Comparison of ENCODE assay signal across 9 cellular contexts in genomic region chr2:66576381-66577330, GRCh38.
DNase-seq lines count a peak whose midpoint lies in the region; ATAC-seq and TF ChIP-seq lines count a peak whose summit lies in the region.
"Had no signal": no experiment of that assay in that cellular context is flagged by ENCODE, and none has a peak within 500 bp of the region (broad histone marks: within the 10 kb centered on the region; RNA-seq: fewer than 3 reads in every experiment).

No MANE protein-coding gene starts in this region.

- no peak for ATAC-seq in GM18873 (IDR thresholded peaks at IDR 0.05; ENCODE audit: low FRiP score, unreplicated experiment)
- no peak for ATAC-seq in HG02678 (IDR thresholded peaks at IDR 0.05; ENCODE audit: unreplicated experiment)

- H3K9me3 ChIP-seq in esophagus muscularis mucosa (no peaks in the 10 kb centered on the region), neural cell (ENCODE audit: low read length) (no peaks in the 10 kb centered on the region)

- no peaks in the 10 kb centered on the region for H3K79me2 ChIP-seq in neural cell (replicated peaks; ENCODE audit: insufficient read depth, low read length)

- TF ChIP-seq EP300 in esophagus muscularis mucosa (IDR thresholded peaks at IDR 0.05) (no peak), neural cell (conservative IDR thresholded peaks at IDR 0.05; ENCODE audit: poor library complexity, severe bottlenecking) (no peak)

- TF ChIP-seq POLR2A in esophagus muscularis mucosa (IDR thresholded peaks at IDR 0.05; ENCODE audit: low read depth) = no peak

- WGBS in esophagus muscularis mucosa = 8% methylated on average over 39 of the region's 45 CpGs

- H3K27me3 ChIP-seq in esophagus muscularis mucosa = peaks cover 0 to 38% (median 4%) of the 10 kb centered on the region in 4 donors
- H3K27me3 ChIP-seq in neural cell (ENCODE audit: insufficient read depth, low read depth, low read length) = peaks cover 62% of the 10 kb centered on the region

- peak overlapping the region; percentile 95 to 98 (median 97) for H3K27ac ChIP-seq in esophagus muscularis mucosa (replicated peaks in 1 of 4)
- H3K27ac ChIP-seq in neural cell (ENCODE audit: low read length) = no peak overlapping the region

- H3K4me3 ChIP-seq in AG04449 (ENCODE audit: low read depth, low read length) (peak overlapping the region; percentile 60), esophagus muscularis mucosa (peak overlapping the region; percentile 65 to 73 (median 68)), neural cell (ENCODE audit: low read length) (peak overlapping the region; percentile 65)

- peaks cover 24 to 90% (median 70%) of the 10 kb centered on the region in 4 donors for H3K4me1 ChIP-seq in esophagus muscularis mucosa

- CTCF ChIA-PET in AG04449 (lab: Yijun Ruan, JAX) = interaction anchor here (0.8 to 6.7 kb wide), 10 partner anchors 125 to 1455 kb away, joined by 3 to 62 read pairs (median 5); partner anchors contain the start of gene MEIS1

- POLR2A ChIA-PET in AG04449 (lab: Yijun Ruan, JAX) = interaction anchor here (0.6 to 2.7 kb wide), 3 partner anchors 82 to 142 kb away, joined by 3 to 13 read pairs (median 3); partner anchors contain the start of gene MEIS1

- peaks cover 4% of the 10 kb centered on the region for H3F3A ChIP-seq in neural cell (ENCODE audit: insufficient read depth, low read length, poor library complexity, severe bottlenecking)

- no peaks in the 10 kb centered on the region for H4K20me1 ChIP-seq in neural cell (ENCODE audit: insufficient read depth)

- intact Hi-C loops in esophagus muscularis mucosa (cut with DNase I) = loop anchor here (5.0 to 10.0 kb wide), 4 partner anchors 748 to 1266 kb away; partner anchors contain the start of gene ETAA1

- no peaks in the 10 kb centered on the region for H3K9me2 ChIP-seq in neural cell (ENCODE audit: insufficient read depth, low read length)

- no peak for DNase-seq in AG04449 (ENCODE audit: low read depth, low spot score)
- DNase-seq in NCI-H2227 treated with DMSO at 0.1 percent for 48 hours (lab: John Stamatoyannopoulos, UW) = peak; percentile 48
- no peak for DNase-seq in esophagus muscularis mucosa (ENCODE audit: extremely low spot score)
- DNase-seq in iPS-NIHi7 (ENCODE audit: extremely low spot score) = no peak
- DNase-seq in T-helper 2 cell = no peak
- DNase-seq: DND-41 had no signal

- TF ChIP-seq CTCF in AG04449 (IDR thresholded peaks at IDR 0.05; ENCODE audit: insufficient read depth, low read length, missing control alignments) (no peak), esophagus muscularis mucosa (IDR thresholded peaks at IDR 0.05) (no peak), neural cell (IDR thresholded peaks at IDR 0.05; ENCODE audit: poor library complexity, severe bottlenecking) (no peak)

- H3K9ac ChIP-seq in neural cell (ENCODE audit: low read length) = no peak overlapping the region

- peaks cover 0 to 7% (median 3%) of the 10 kb centered on the region in 4 donors for H3K36me3 ChIP-seq in esophagus muscularis mucosa
- H3K36me3 ChIP-seq in neural cell (ENCODE audit: insufficient read depth, low read length) = no peaks in the 10 kb centered on the region

- no peak for TF ChIP-seq RAD21 in neural cell (conservative IDR thresholded peaks at IDR 0.05)

- H2AFZ ChIP-seq in neural cell (ENCODE audit: low read depth, low read length) = no peak overlapping the region

- no peak overlapping the region for H3K4me2 ChIP-seq in neural cell (ENCODE audit: low read length)

TF ChIP-seq in neural cell, 6 proteins besides CTCF, POLR2A, EP300 and RAD21:
- TF ChIP-seq TAF1 (IDR thresholded peaks at IDR 0.05; ENCODE audit: low read depth) = no peak
- TF ChIP-seq MXI1 (conservative IDR thresholded peaks at IDR 0.05; ENCODE audit: poor library complexity, severe bottlenecking) = no peak
- no peak for TF ChIP-seq POLR2AphosphoS5 (IDR thresholded peaks at IDR 0.05)
- no peak for TF ChIP-seq SMC3 (conservative IDR thresholded peaks at IDR 0.05; ENCODE audit: poor library complexity)
- TF ChIP-seq EZH2 (IDR thresholded peaks at IDR 0.05; ENCODE audit: borderline replicate concordance, insufficient read depth, low read length, poor library complexity, severe bottlenecking) = no peak
- TF ChIP-seq REST (IDR thresholded peaks at IDR 0.05; ENCODE audit: borderline replicate concordance) = no peak
